Comparison of ENCODE assay signal across 11 cellular contexts in genomic region chr17:38815576-38816193, GRCh38. TPM values are rescaled to one million over a fixed set of nuclear protein-coding genes. Genes with fewer than 3 reads are reported as not detected.
A peak's percentile ranks its signal among the peaks of the same experiment; 100 is the strongest.
DNase-seq lines count a peak whose midpoint lies in the region; ATAC-seq and TF ChIP-seq lines count a peak whose summit lies in the region.
"Had no signal": no experiment of that assay in that cellular context is flagged by ENCODE, and none has a peak within 500 bp of the region (broad histone marks: within the 10 kb centered on the region; RNA-seq: fewer than 3 reads in every experiment).

No MANE protein-coding gene starts in this region.

- H3K36me3 ChIP-seq in OCI-LY7 (ENCODE audit: insufficient read depth, low read length), result peaks cover 80% of the 10 kb centered on the region

- H3K4me3 ChIP-seq in OCI-LY7 (ENCODE audit: low read depth, low read length, poor library complexity, severe bottlenecking), result no peak overlapping the region
- H3K4me3 ChIP-seq: heart left ventricle had no signal

- no peaks in the 10 kb centered on the region for H3K9me3 ChIP-seq in OCI-LY7 (ENCODE audit: low read length)
- H3K9me3 ChIP-seq: heart left ventricle had no signal

- H3K27ac ChIP-seq in OCI-LY7 (ENCODE audit: low read depth, low read length, poor library complexity, severe bottlenecking), result no peak overlapping the region
- H3K27ac ChIP-seq: C4-2B, heart left ventricle had no signal

- POLR2A ChIA-PET in OCI-LY7 (lab: Charles Lee), result no interaction called here

- intact Hi-C loops in OCI-LY7 (cut with micrococcal nuclease; ENCODE audit: unreplicated experiment), result no loop called here

- no peak overlapping the region for H3K4me2 ChIP-seq in OCI-LY7 (ENCODE audit: low read length)

- no peaks in the 10 kb centered on the region for H3K9me2 ChIP-seq in OCI-LY7 (ENCODE audit: insufficient read depth, low read length)

- ATAC-seq in GM21390 (IDR thresholded peaks at IDR 0.05; ENCODE audit: unreplicated experiment) (no peak), GM19397 (IDR thresholded peaks at IDR 0.05; ENCODE audit: unreplicated experiment) (no peak)
- ATAC-seq: heart left ventricle had no signal

- no TSS peak for BruUV-seq in OCI-LY7 (replicated peaks; lab: Mats Ljungman, UMichigan)

- H2AFZ ChIP-seq in OCI-LY7 (ENCODE audit: low read length), result no peak overlapping the region

- no peaks in the 10 kb centered on the region for H4K20me1 ChIP-seq in OCI-LY7 (ENCODE audit: insufficient read depth, low read length)

- peaks cover 8% of the 10 kb centered on the region; the same call in 1 of the 2 replicates for H3K79me2 ChIP-seq in OCI-LY7 (ENCODE audit: insufficient read depth, low read depth, low read length)

- CTCF ChIA-PET in OCI-LY7 (lab: Charles Lee; ENCODE audit: unreplicated experiment), result no interaction called here

- peak; percentile 61 for TF ChIP-seq CTCF in OCI-LY7 (conservative IDR thresholded peaks at IDR 0.05; ENCODE audit: low read length)
- TF ChIP-seq CTCF in GM20000 (IDR thresholded peaks at IDR 0.05; ENCODE audit: extremely low read depth, missing control alignments), result no peak

- H3K4me1 ChIP-seq in OCI-LY7 (ENCODE audit: insufficient read depth, low read length, poor library complexity, severe bottlenecking), result no peaks in the 10 kb centered on the region
- H3K4me1 ChIP-seq: heart left ventricle had no signal

- peak; percentile 29 for DNase-seq in activated CD4-positive, alpha-beta T cell treated with anti-CD3 and anti-CD28 coated beads for 48 hours
- no peak for DNase-seq in activated CD4-positive, alpha-beta T cell treated with anti-CD3 and anti-CD28 coated beads, Interleukin-2, amount 50 U/mL, for 4 hours
- DNase-seq in OCI-LY7 (ENCODE audit: low spot score) (no peak), dermis blood vessel endothelial cell (peak; percentile 35), renal cortical epithelial cell (ENCODE audit: low read depth) (peak; percentile 87), GM20000 (ENCODE audit: low spot score) (no peak)
- DNase-seq: H7, heart left ventricle had no signal

RNA-seq across cellular contexts. Expression of gene CWC25, which starts 9.4 kb away (rescaled TPM):
- total RNA-seq in OCI-LY7 (2014; rRNA removed; shearing (Covaris generic)), result 22.2 and 25.4 TPM in 2 replicates
- total RNA-seq in OCI-LY7 (2022) (26.8 and 30.8 TPM in 2 replicates), dermis blood vessel endothelial cell (11.7 and 13.1 TPM in 2 replicates), renal cortical epithelial cell (6.4 and 16.5 TPM in 2 replicates)

RNA-seq across cellular contexts. Expression of gene PIP4K2B, which starts 16.3 kb away (rescaled TPM):
- total RNA-seq in OCI-LY7 (2014; rRNA removed; shearing (Covaris generic)), result 23.6 and 33.0 TPM in 2 replicates
- total RNA-seq in OCI-LY7 (2022) (37.8 and 38.6 TPM in 2 replicates), dermis blood vessel endothelial cell (55.3 and 76.7 TPM in 2 replicates), renal cortical epithelial cell (51.6 and 74.6 TPM in 2 replicates)

RNA-seq across cellular contexts. Expression of gene RPL23, which starts 37.8 kb away (rescaled TPM):
- total RNA-seq in OCI-LY7 (2014; rRNA removed; shearing (Covaris generic)), result 1,289 and 1,881 TPM in 2 replicates
- total RNA-seq in OCI-LY7 (2022) (1,611 and 1,766 TPM in 2 replicates), dermis blood vessel endothelial cell (921 and 1,590 TPM in 2 replicates), renal cortical epithelial cell (1,111 and 1,343 TPM in 2 replicates)

RNA-seq across cellular contexts. Expression of gene LASP1, which starts 54.2 kb away (rescaled TPM):
- total RNA-seq in OCI-LY7 (2014; rRNA removed; shearing (Covaris generic)), result 44.3 and 48.6 TPM in 2 replicates
- total RNA-seq in OCI-LY7 (2022) (101 and 110 TPM in 2 replicates), dermis blood vessel endothelial cell (104 and 199 TPM in 2 replicates), renal cortical epithelial cell (180 and 272 TPM in 2 replicates)

Comparison
In these comparisons a context has a peak if more than half of its experiments do, and no peak if none do; other contexts are left out.
1. DNase-seq: peak in activated CD4-positive, alpha-beta T cell treated with anti-CD3 and anti-CD28 coated beads for 48 hours (single experiment), dermis blood vessel endothelial cell (single experiment) and renal cortical epithelial cell (single experiment); none in activated CD4-positive, alpha-beta T cell treated with anti-CD3 and anti-CD28 coated beads, Interleukin-2, amount 50 U/mL, for 4 hours (0 of 2), OCI-LY7 (single experiment) and GM20000 (single experiment).